Comparison of ENCODE assay signal across 1 cellular context in genomic region chr17:72404872-72405271, GRCh38.
TF ChIP-seq lines count a peak whose summit lies in the region.

No MANE protein-coding gene starts in this region.

TF ChIP-seq in IMR-90, 13 proteins besides CTCF, POLR2A, EP300 and RAD21 (continued from another document):
- no peak for TF ChIP-seq ELK1 (IDR thresholded peaks at IDR 0.05; ENCODE audit: borderline replicate concordance, low read depth, low read length)
